20 cellular contexts compared by ENCODE assay signal in genomic region chr6:142357879-142358278, GRCh38.
"Had no signal": no experiment of that assay in that cellular context is flagged by ENCODE, and none has a peak within 500 bp of the region (broad histone marks: within the 10 kb centered on the region; RNA-seq: fewer than 3 reads in every experiment).

No MANE protein-coding gene starts in this region.

- H3K27me3 Mint-ChIP-seq: activated naive CD4-positive, alpha-beta T cell treated with anti-CD3 and anti-CD28 coated beads, Interleukin-2, amount 50 U/mL, for 24 hours; progenitor cell of endocrine pancreas had no signal

- H3K27me3 ChIP-seq: esophagus muscularis mucosa, left lung, right atrium auricular region, stomach had no signal

- ATAC-seq: activated T-cell treated with anti-CD3 and anti-CD28 coated beads, Interleukin-2, amount 50 U/mL, for 4 hours; left lung had no signal

- H3K4me1 ChIP-seq: esophagus muscularis mucosa, right atrium auricular region, stomach had no signal

- H3K4me3 Mint-ChIP-seq: activated naive CD4-positive, alpha-beta T cell treated with anti-CD3 and anti-CD28 coated beads, Interleukin-2, amount 50 U/mL, for 24 hours; activated T-cell treated with anti-CD3 and anti-CD28 coated beads, Interleukin-2, amount 50 U/mL, for 4 hours; neural crest cell; T-helper 1 cell treated with Interleukin-12 subunit alpha and Interleukin-12 subunit beta and Interleukin-4 antibody, amounts not matched to agents 30 μg/mL and 1 μg/mL, for 36 hours had no signal

- DNase-seq: activated CD4-positive, alpha-beta T cell treated with anti-CD3 and anti-CD28 coated beads, Interleukin-2, amount 50 U/mL, for 1 hour; activated CD4-positive, CD25-positive, alpha-beta regulatory T cell treated with anti-CD3 and anti-CD28 coated beads, Interleukin-2, amount 50 U/mL, for 72 hours; activated CD8-positive, alpha-beta memory T cell treated with anti-CD3 and anti-CD28 coated beads, Interleukin-2, amount 50 U/mL, for 4 hours; activated gamma-delta T cell; activated T-cell treated with anti-CD3 and anti-CD28 coated beads, Interleukin-2, amount 50 U/mL, for 4 hours; effector CD4-positive, alpha-beta T cell; foreskin fibroblast; hippocampal formation; islet precursor cell; left lung; small intestine; stimulated activated CD4-positive, alpha-beta T cell treated with anti-CD3 and anti-CD28 coated beads, Interleukin-4, amount 100 ng/mL, for 1 hour; stomach had no signal

- H3K27ac ChIP-seq: esophagus muscularis mucosa, left lung, right atrium auricular region, stomach, thoracic aorta had no signal

- H3K36me3 ChIP-seq: esophagus muscularis mucosa, left lung, right atrium auricular region, stomach, thoracic aorta had no signal

- H3K4me3 ChIP-seq: esophagus muscularis mucosa, left lung, right atrium auricular region, stomach, thoracic aorta had no signal

- H3K9me3 Mint-ChIP-seq: activated naive CD4-positive, alpha-beta T cell treated with anti-CD3 and anti-CD28 coated beads, Interleukin-2, amount 50 U/mL, for 24 hours; activated T-cell treated with anti-CD3 and anti-CD28 coated beads, Interleukin-2, amount 50 U/mL, for 4 hours; neural crest cell; T-helper 1 cell treated with Interleukin-12 subunit alpha and Interleukin-12 subunit beta and Interleukin-4 antibody, amounts not matched to agents 30 μg/mL and 1 μg/mL, for 36 hours had no signal

- H3K27ac Mint-ChIP-seq: activated naive CD4-positive, alpha-beta T cell treated with anti-CD3 and anti-CD28 coated beads, Interleukin-2, amount 50 U/mL, for 24 hours; progenitor cell of endocrine pancreas; T-helper 1 cell treated with Interleukin-12 subunit alpha and Interleukin-12 subunit beta and Interleukin-4 antibody, amounts not matched to agents 30 μg/mL and 1 μg/mL, for 36 hours had no signal

- H3K36me3 Mint-ChIP-seq: activated naive CD4-positive, alpha-beta T cell treated with anti-CD3 and anti-CD28 coated beads, Interleukin-2, amount 50 U/mL, for 24 hours had no signal

- H3K9me3 ChIP-seq: esophagus muscularis mucosa, left lung, right atrium auricular region, stomach, thoracic aorta had no signal
